Comparison of ENCODE assay signal across 20 cellular contexts in genomic region chr5:36631161-36631560, GRCh38. TPM values are rescaled to one million over a fixed set of nuclear protein-coding genes. Genes with fewer than 3 reads are reported as not detected.
DNase-seq lines count a peak whose midpoint lies in the region; ATAC-seq and TF ChIP-seq lines count a peak whose summit lies in the region.
"Had no signal": no experiment of that assay in that cellular context is flagged by ENCODE, and none has a peak within 500 bp of the region (broad histone marks: within the 10 kb centered on the region; RNA-seq: fewer than 3 reads in every experiment).

No MANE protein-coding gene starts in this region.

- no peaks in the 10 kb centered on the region for H3K9me3 Mint-ChIP-seq in MCF 10A (ENCODE audit: unreplicated experiment)

- no peak overlapping the region for H3K27ac Mint-ChIP-seq in MCF 10A (ENCODE audit: low read depth, unreplicated experiment)

- H3K27me3 ChIP-seq in mammary epithelial cell (ENCODE audit: insufficient read depth, low read length): no peaks in the 10 kb centered on the region
- no peaks in the 10 kb centered on the region for H3K27me3 ChIP-seq in foreskin keratinocyte
- H3K27me3 ChIP-seq: Peyer's patch had no signal

- no peak overlapping the region for H3K4me3 Mint-ChIP-seq in MCF 10A (ENCODE audit: unreplicated experiment)

- no peaks in the 10 kb centered on the region for H3K36me3 Mint-ChIP-seq in MCF 10A (ENCODE audit: insufficient read depth, unreplicated experiment)

- POLR2A ChIA-PET in MCF 10A (lab: Yijun Ruan, JAX): interaction anchor here (2.1 kb wide), 1 partner anchor 26 kb away, joined by 5 read pairs; no protein-coding TSS in a partner anchor

- dilution Hi-C loops in mammary epithelial cell (cut with HindIII; ENCODE audit: low sequenced_read_pairs): no loop called here

- H2AFZ ChIP-seq in mammary epithelial cell (ENCODE audit: low read depth, low read length): peak overlapping the region; percentile 20

- H3K4me3 ChIP-seq in mammary epithelial cell (replicated peaks in 1 of 3; ENCODE audit: insufficient read depth in 1 of 3, low read depth in 2 of 3, low read length in 3 of 3) (no peak overlapping the region), mucosa of descending colon (no peak overlapping the region)
- H3K4me3 ChIP-seq: Peyer's patch had no signal

- CTCF ChIA-PET in mammary epithelial cell (lab: Charles Lee; ENCODE audit: low non-redundant PET): no interaction called here
- CTCF ChIA-PET in MCF 10A (lab: Yijun Ruan, JAX): interaction anchor here (1.2 kb wide), 1 partner anchor 213 kb away, joined by 4 read pairs; no protein-coding TSS in a partner anchor

- intact Hi-C loops in mammary epithelial cell (cut with micrococcal nuclease) (no loop called here), MCF 10A (cut with micrococcal nuclease) (no loop called here), mucosa of descending colon (cut with DNase I, micrococcal nuclease) (no loop called here)

- no peaks in the 10 kb centered on the region for H3K79me2 ChIP-seq in mammary epithelial cell (ENCODE audit: insufficient read depth, low read length)

- BruUV-seq in mammary epithelial cell (replicated peaks; lab: Mats Ljungman, UMichigan) (no TSS peak), MCF 10A (replicated peaks; lab: Mats Ljungman, UMichigan) (no TSS peak)

- DNase-seq in mammary epithelial cell: no peak
- no peak for DNase-seq in MCF 10A (ENCODE audit: unreplicated experiment)
- peak; percentile 29 for DNase-seq in MV-4-11 (lab: John Stamatoyannopoulos, UW)
- no peak for DNase-seq in foreskin keratinocyte
- DNase-seq in NCI-H2196 (lab: John Stamatoyannopoulos, UW; ENCODE audit: unreplicated experiment): no peak
- DNase-seq in mucosa of descending colon: no peak
- DNase-seq: EL, GF-D8, KG1, NCI-H1417, NCI-H187 treated with DMSO at 0.1 percent for 48 hours, NCI-H226, NCI-H510A treated with DMSO at 0.1 percent for 48 hours, NCI-H748 treated with DMSO at 0.1 percent for 48 hours, Peyer's patch, T-helper 1 cell had no signal

- no peak overlapping the region for H3K27ac ChIP-seq in mammary epithelial cell (ENCODE audit: insufficient read depth, low read depth, low read length)
- peak overlapping the region; percentile 7 for H3K27ac ChIP-seq in foreskin keratinocyte
- H3K27ac ChIP-seq: C4-2B, Peyer's patch had no signal

- H4K20me1 ChIP-seq in mammary epithelial cell (ENCODE audit: insufficient read depth, low read length): no peaks in the 10 kb centered on the region

- no peak overlapping the region for H3K9ac ChIP-seq in mammary epithelial cell (ENCODE audit: insufficient read depth, low read length)

- H3K4me1 Mint-ChIP-seq in MCF 10A (ENCODE audit: insufficient read depth, unreplicated experiment): no peaks in the 10 kb centered on the region

- peak overlapping the region; percentile 25 for H3K4me2 ChIP-seq in mammary epithelial cell (ENCODE audit: insufficient read depth, low read depth, low read length)

- no peak for TF ChIP-seq CTCF in mammary epithelial cell (conservative IDR thresholded peaks at IDR 0.05 in 1 of 2, IDR thresholded peaks at IDR 0.05 in 1 of 2; ENCODE audit: extremely low read depth in 1 of 2, insufficient read depth in 1 of 2, low read depth in 1 of 2, low read length in 2 of 2)
- TF ChIP-seq CTCF in MCF 10A (IDR thresholded peaks at IDR 0.05; ENCODE audit: unreplicated experiment): no peak
- no peak for TF ChIP-seq CTCF in foreskin keratinocyte (conservative IDR thresholded peaks at IDR 0.05)
- TF ChIP-seq CTCF in mucosa of descending colon (IDR thresholded peaks at IDR 0.05): no peak

- H3K9me3 ChIP-seq in mammary epithelial cell (replicated peaks; ENCODE audit: insufficient read depth, low read length) (no peaks in the 10 kb centered on the region), mucosa of descending colon (no peaks in the 10 kb centered on the region)
- H3K9me3 ChIP-seq: Peyer's patch had no signal

- ATAC-seq in foreskin keratinocyte: no peak
- no peak for ATAC-seq in mucosa of descending colon
- no peak for ATAC-seq in HG03521 (IDR thresholded peaks at IDR 0.05; ENCODE audit: unreplicated experiment)

- H3K36me3 ChIP-seq in mammary epithelial cell (ENCODE audit: insufficient read depth, low read length) (no peaks in the 10 kb centered on the region), mucosa of descending colon (ENCODE audit: low read depth) (no peaks in the 10 kb centered on the region)
- H3K36me3 ChIP-seq: Peyer's patch had no signal

- H3K4me1 ChIP-seq in mammary epithelial cell (ENCODE audit: insufficient read depth, low read length) (peaks cover 25% of the 10 kb centered on the region), foreskin keratinocyte (peaks cover 16% of the 10 kb centered on the region), mucosa of descending colon (ENCODE audit: low read depth) (no peaks in the 10 kb centered on the region)
- H3K4me1 ChIP-seq: Peyer's patch had no signal

- in situ Hi-C loops in mammary epithelial cell (cut with MboI; ENCODE audit: low sequenced_read_pairs in 2 of 2): no loop called here

- H3K27me3 Mint-ChIP-seq in MCF 10A (ENCODE audit: insufficient read depth, unreplicated experiment): no peaks in the 10 kb centered on the region

RNA-seq across cellular contexts. Expression of gene SLC1A3, which starts 24.8 kb away (rescaled TPM):
- total RNA-seq in mammary epithelial cell: 10 to 100 TPM; 21.7 to 24.2 TPM
- 14.3 TPM for polyA plus RNA-seq in mammary epithelial cell
- polyA minus RNA-seq in mammary epithelial cell: 106 TPM
- total RNA-seq in MCF 10A (2022): 5.9 and 9.6 TPM in 2 replicates
- 18.2 and 22.5 TPM in 2 replicates for total RNA-seq in foreskin keratinocyte
- polyA plus RNA-seq in foreskin keratinocyte: 5.3 and 8.7 TPM in 2 replicates
- 10 to 100 TPM in 1 of 3 donors, 1 to 10 TPM in 1, under 1 TPM in 1; 0.67 to 10.2 (median 7.9) TPM for total RNA-seq in mucosa of descending colon
- total RNA-seq: A172, OCI-LY7 had no signal
